ENCODE assay signal across 9 cellular contexts in genomic region chr11:27699242-27699925, GRCh38. TPM values are rescaled to one million over a fixed set of nuclear protein-coding genes. Genes with fewer than 3 reads are reported as not detected.
A peak's percentile ranks its signal among the peaks of the same experiment; 100 is the strongest.
DNase-seq lines count a peak whose midpoint lies in the region; ATAC-seq, FAIRE-seq and TF ChIP-seq lines count a peak whose summit lies in the region.
"Had no signal": no experiment of that assay in that cellular context is flagged by ENCODE, and none has a peak within 500 bp of the region (broad histone marks: within the 10 kb centered on the region; RNA-seq: fewer than 3 reads in every experiment).

No MANE protein-coding gene starts in this region.

- no peaks in the 10 kb centered on the region for H3K79me2 ChIP-seq in HepG2 (ENCODE audit: insufficient read depth, low read length)

- no TSS peak for BruUV-seq in HepG2 (replicated peaks; lab: Mats Ljungman, UMichigan)

- ATAC-seq in HepG2 (peak; percentile 39), aorta (ENCODE audit: low FRiP score) (peak; percentile 22)

- WGBS in HepG2 (ENCODE audit: low lambda C conversion rate): 12% methylated on average over 12 of the region's 30 CpGs
- 0 to 1% methylated on average over 30 of the region's 30 CpGs for WGBS in aorta, 2 donors

- H2AFZ ChIP-seq in HepG2 (ENCODE audit: low read length): no peak overlapping the region

- no peak overlapping the region for H3K9ac ChIP-seq in HepG2 (ENCODE audit: insufficient read depth, low read depth, low read length)

- H3K36me3 ChIP-seq in brain microvascular endothelial cell (replicated peaks): no peaks in the 10 kb centered on the region
- H3K36me3 ChIP-seq in HepG2 (replicated peaks in 1 of 2; ENCODE audit: control insufficient read depth in 1 of 2, insufficient read depth in 2 of 2, low read length in 2 of 2): no peaks in the 10 kb centered on the region
- H3K36me3 ChIP-seq in aorta (ENCODE audit: control insufficient read depth in 1 of 2, insufficient read depth in 2 of 2, low read length in 1 of 2): no peaks in the 10 kb centered on the region

- H3K4me2 ChIP-seq in HepG2 (ENCODE audit: low read depth, low read length): peak overlapping the region; percentile 66

- intact Hi-C loops in HepG2 (cut with micrococcal nuclease; ENCODE audit: unreplicated experiment): loop anchor here (1.0 kb wide), 5 partner anchors 830 to 1635 kb away; no protein-coding TSS in a partner anchor
- intact Hi-C loops in aorta (cut with DNase I): loop anchor here (5.0 to 10.0 kb wide), 4 partner anchors 405 to 1633 kb away; partner anchors contain the start of genes KIF18A (in 1 of the 2) and METTL15 (in 1 of the 2)

- peak overlapping the region; percentile 84 for H3K4me3 ChIP-seq in brain microvascular endothelial cell (ENCODE audit: low read depth, low read length)
- H3K4me3 ChIP-seq in HepG2 (replicated peaks in 1 of 3; ENCODE audit: insufficient read depth in 1 of 3, low read depth in 2 of 3, low read length in 3 of 3): peak overlapping the region in 1 of 3 experiments; percentile 57; a peak in 1 of 6 replicates
- H3K4me3 ChIP-seq in aorta (ENCODE audit: low read length in 2 of 2): peak overlapping the region; percentile 55 to 95

- FAIRE-seq in HTR-8/SVneo (lab: Jason Lieb, UNC) (peak; percentile 40), HepG2 (lab: Jason Lieb, UNC) (no peak)
- FAIRE-seq: islet of Langerhans had no signal

- in situ Hi-C loops in brain microvascular endothelial cell (cut with HindIII; ENCODE audit: low pct_ligation_motif_present, low sequenced_read_pairs) (no loop called here), HepG2 (cut with HindIII; ENCODE audit: extremely low pct_ligation_motif_present, low pct_unique_long_range_greater_than_20kb) (loop anchor here (5.0 to 25.0 kb wide), 4 partner anchors 833 to 1635 kb away; no protein-coding TSS in a partner anchor)

- H4K20me1 ChIP-seq in HepG2 (ENCODE audit: insufficient read depth, low read length): no peaks in the 10 kb centered on the region

- TF ChIP-seq CTCF in brain microvascular endothelial cell (IDR thresholded peaks at IDR 0.05; ENCODE audit: low read depth, low read length, missing control alignments): no peak
- no peak for TF ChIP-seq CTCF in HepG2 (CRISPR knock-in tag; IDR thresholded peaks at IDR 0.05)

- CTCF ChIA-PET in HepG2 (lab: Yijun Ruan, JAX; ENCODE audit: low intra/inter-chr PET ratio, low total read pairs): interaction anchor here (1.2 to 2.0 kb wide), 4 partner anchors 830 to 1460 kb away, joined by 5 to 13 read pairs (median 6); no protein-coding TSS in a partner anchor

- TF ChIP-seq RAD21 in HepG2 (CRISPR knock-in tag; IDR thresholded peaks at IDR 0.05): no peak

- TF ChIP-seq POLR2A in HepG2 (IDR thresholded peaks at IDR 0.05; ENCODE audit: insufficient read depth in 1 of 2, low read depth in 2 of 2, low read length in 2 of 2): no peak

- no peaks in the 10 kb centered on the region for H3K27me3 ChIP-seq in brain microvascular endothelial cell (replicated peaks)
- H3K27me3 ChIP-seq in HepG2 (ENCODE audit: control insufficient read depth in 1 of 2, insufficient read depth in 2 of 2, low read length in 2 of 2): peaks cover 0 to 36% of the 10 kb centered on the region in 2 experiments; a peak in 3 of 5 replicates
- no peaks in the 10 kb centered on the region for H3K27me3 ChIP-seq in aorta (ENCODE audit: control insufficient read depth in 1 of 2, insufficient read depth in 2 of 2, low read length in 1 of 2)

- TF ChIP-seq EP300 in HepG2 (IDR thresholded peaks at IDR 0.05; ENCODE audit: low read depth in 2 of 2, low read length in 2 of 2): no peak
- no peak for TF ChIP-seq EP300 in HepG2 (CRISPR knock-in tag; IDR thresholded peaks at IDR 0.05; ENCODE audit: borderline replicate concordance)

- H3K4me1 ChIP-seq in HepG2 (ENCODE audit: insufficient read depth, low read length) (peaks cover 29% of the 10 kb centered on the region), aorta (ENCODE audit: control insufficient read depth in 1 of 2, insufficient read depth in 2 of 2, low read length in 2 of 2) (peaks cover 0 to 5% of the 10 kb centered on the region in 2 donors)

- DNase-seq in AG08396 (ENCODE audit: low spot score) (peak; percentile 15), HTR-8/SVneo (ENCODE audit: insufficient read length, low spot score) (no peak), brain microvascular endothelial cell (no peak), HepG2 (ENCODE audit: low spot score) (no peak), aorta (no peak), NCI-H226 (no peak), cortex of kidney (lab: John Stamatoyannopoulos, UW) (no peak), HUDEP-2 (lab: John Stamatoyannopoulos, UW; ENCODE audit: unreplicated experiment in 76 of 76) (no peak)

- H3K27ac ChIP-seq in brain microvascular endothelial cell (peak overlapping the region; percentile 89), HepG2 (ENCODE audit: extremely low read length, insufficient read depth, low read length) (no peak overlapping the region), aorta (ENCODE audit: low read depth in 1 of 2, low read length in 2 of 2) (no peak overlapping the region)

- POLR2A ChIA-PET in HepG2 (lab: Yijun Ruan, JAX): interaction anchor here (1.0 kb wide), 1 partner anchor 374 kb away, joined by 3 read pairs; no protein-coding TSS in a partner anchor

- no peaks in the 10 kb centered on the region for H3K9me3 ChIP-seq in HepG2 (ENCODE audit: low read length)
- no peaks in the 10 kb centered on the region for H3K9me3 ChIP-seq in aorta (ENCODE audit: control insufficient read depth, low read length)

TF ChIP-seq in HepG2, 621 proteins besides CTCF, POLR2A, EP300 and RAD21:
- TF ChIP-seq POLR2AphosphoS5 (IDR thresholded peaks at IDR 0.05; ENCODE audit: low read depth, low read length) (no peak), ZNF740 (CRISPR knock-in tag; IDR thresholded peaks at IDR 0.05) (no peak), EZH2 (conservative IDR thresholded peaks at IDR 0.05; ENCODE audit: low read depth, low read length) (peak; percentile 92), PRDM15 (CRISPR knock-in tag; IDR thresholded peaks at IDR 0.05) (peak; percentile 12; the same call in 1 of the 2 replicates)

RNA-seq across cellular contexts. Expression of gene BDNF, which starts 0.9 kb away (rescaled TPM):
- total RNA-seq in HepG2 (2016; rRNA removed; fragmentation: Illumina TruSeq; extraction: Trizol) (0.02 TPM in 1 of 2 replicates, not detected in the other), aorta (1 to 10 TPM in 1 of 2 donors, under 1 TPM in 1; 0.75 to 6.2 TPM)
- total RNA-seq in HepG2 (2016; cell fraction: cytosol; rRNA removed; fragmentation: Illumina TruSeq; extraction: Trizol; ENCODE audit: low read depth): not detected in 2 replicates
- total RNA-seq in HepG2 (2016; cell fraction: insoluble cytoplasmic fraction; rRNA removed; fragmentation: Illumina TruSeq; extraction: Trizol): not detected in 2 replicates
- not detected in 2 replicates for total RNA-seq in HepG2 (2016; cell fraction: membrane; rRNA removed; fragmentation: Illumina TruSeq; extraction: Trizol)
- total RNA-seq in HepG2 (2016; cell fraction: nucleus; rRNA removed; fragmentation: Illumina TruSeq; extraction: Trizol): not detected in 2 replicates
- polyA plus RNA-seq in HepG2 (2011; rRNA removed) (not detected in 2 replicates), aorta (1 to 10 TPM; 1.1 to 1.9 TPM)
- polyA plus RNA-seq in HepG2 (2011; cell fraction: cytosol; rRNA removed): not detected in 2 replicates
- polyA plus RNA-seq in HepG2 (2011; cell fraction: nucleus; rRNA removed): not detected in 2 replicates
- polyA plus RNA-seq in HepG2 (2012): not detected in 2 replicates
- not detected in 2 replicates for polyA plus RNA-seq in HepG2 (2016; cell fraction: cytosol; fragmentation: Illumina TruSeq; extraction: Trizol; ENCODE audit: low read depth)
- polyA plus RNA-seq in HepG2 (2016; cell fraction: insoluble cytoplasmic fraction; fragmentation: Illumina TruSeq; extraction: Trizol; ENCODE audit: low read depth): not detected in 2 replicates
- polyA plus RNA-seq in HepG2 (2016; cell fraction: membrane; fragmentation: Illumina TruSeq; extraction: Trizol; ENCODE audit: low read depth): not detected in 2 replicates
- polyA plus RNA-seq in HepG2 (2016; cell fraction: nucleus; fragmentation: Illumina TruSeq; extraction: Trizol; ENCODE audit: insufficient read depth, low read depth): not detected in 2 replicates
- polyA minus RNA-seq in HepG2 (2011; rRNA and poly(A)+ RNA removed; ENCODE audit: low replicate concordance): 0.75 TPM in 1 of 2 replicates, not detected in the other
- not detected in 2 replicates for polyA minus RNA-seq in HepG2 (2011; cell fraction: cytosol; rRNA and poly(A)+ RNA removed)
- polyA minus RNA-seq in HepG2 (2011; cell fraction: nucleus; rRNA and poly(A)+ RNA removed): not detected in 2 replicates
